26 cellular contexts compared by ENCODE assay signal in the genomic region with DNA sequence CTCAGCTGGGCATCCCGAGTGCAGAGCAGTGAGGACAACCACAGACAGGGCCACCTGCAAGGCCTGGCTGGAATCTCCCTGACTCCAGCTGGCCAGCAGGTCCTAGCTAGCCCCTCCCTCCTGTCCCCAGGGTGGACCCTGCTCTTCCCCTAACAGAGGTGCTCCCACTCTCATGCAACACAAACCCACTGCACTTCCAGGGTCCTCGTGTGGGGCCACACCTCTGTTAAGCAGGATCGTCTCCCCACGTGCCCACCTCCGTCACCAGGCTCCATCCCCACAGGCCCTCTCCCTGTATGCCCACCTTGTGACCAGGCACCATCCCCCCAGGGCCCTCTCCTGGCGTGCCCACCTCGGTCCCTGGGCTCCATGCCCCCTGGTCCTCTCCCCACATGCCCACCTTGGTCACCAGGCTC. TPM values are rescaled to one million over a fixed set of nuclear protein-coding genes. Genes with fewer than 3 reads are reported as not detected.
DNase-seq lines count a peak whose midpoint lies in the region; ATAC-seq, FAIRE-seq and TF ChIP-seq lines count a peak whose summit lies in the region.
"Had no signal": no experiment of that assay in that cellular context is flagged by ENCODE, and none has a peak within 500 bp of the region (broad histone marks: within the 10 kb centered on the region; RNA-seq: fewer than 3 reads in every experiment).

No MANE protein-coding gene starts in this region.

- 86 to 89% methylated on average over 7 of the region's 7 CpGs for WGBS in sigmoid colon, 2 donors

- TF ChIP-seq RAD21 in HCT116 (IDR thresholded peaks at IDR 0.05; ENCODE audit: low read depth) = no peak

- intact Hi-C loops in HCT116 (cut with micrococcal nuclease) = no loop called here
- intact Hi-C loops in kidney (cut with DNase I) = no loop called here
- intact Hi-C loops in posterior vena cava (cut with DNase I) = no loop called here
- intact Hi-C loops in sigmoid colon (cut with DNase I) = no loop called here

- RAD21 ChIA-PET in HCT116 (lab: Charles Lee; ENCODE audit: low non-redundant PET in 1 of 2, low total read pairs in 2 of 2, uncharacterized antibody in 2 of 2, unreplicated experiment in 2 of 2) = no interaction called here

- FAIRE-seq in kidney (lab: Jason Lieb, UNC) = no peak
- FAIRE-seq: A549, D721Med, GM12878, K562 had no signal

- DNase-seq in HCT116 (ENCODE audit: low read depth, low spot score) = no peak
- DNase-seq in Karpas-422 = no peak
- DNase-seq in kidney = peak; percentile 62
- peak; percentile 58 for DNase-seq in posterior vena cava (ENCODE audit: low spot score)
- no peak for DNase-seq in HAP-1 (ENCODE audit: low spot score in 2 of 2)
- no peak for DNase-seq in sigmoid colon
- no peak for DNase-seq in SW 1271 (lab: John Stamatoyannopoulos, UW)
- DNase-seq: AML-193; CD4-positive, alpha-beta T cell; DMS53; GM23248; HCEC 1CT; MV-4-11; NCI-H1105; NCI-H1436 treated with DMSO at 0.1 percent for 48 hours; NCI-H1930; NCI-H446; NCI-H524 treated with DMSO at 0.1 percent for 48 hours; NCI-H82; SIG-M5 had no signal

- TF ChIP-seq CTCF in HCT116 (IDR thresholded peaks at IDR 0.05 in 2 of 3, conservative IDR thresholded peaks at IDR 0.05 in 1 of 3; ENCODE audit: borderline replicate concordance in 1 of 3, insufficient read depth in 1 of 3, low read depth in 2 of 3, low read length in 2 of 3) (no peak), kidney (IDR thresholded peaks at IDR 0.05; ENCODE audit: borderline replicate concordance, extremely low read depth, insufficient read depth) (no peak), sigmoid colon (IDR thresholded peaks at IDR 0.05) (no peak)

- H3K9me3 ChIP-seq in HCT116 (ENCODE audit: control insufficient read depth in 1 of 2, insufficient read depth in 1 of 2, low read depth in 1 of 2, low read length in 2 of 2) (no peaks in the 10 kb centered on the region), Karpas-422 (ENCODE audit: low read length) (no peaks in the 10 kb centered on the region), kidney (ENCODE audit: control insufficient read depth in 1 of 2, low read length in 2 of 2) (no peaks in the 10 kb centered on the region), HAP-1 (no peaks in the 10 kb centered on the region), sigmoid colon (no peaks in the 10 kb centered on the region)
- H3K9me3 ChIP-seq: A549 had no signal

- POLR2A ChIA-PET in HCT116 (lab: Charles Lee) = no interaction called here

- H3K4me1 ChIP-seq in HCT116 (ENCODE audit: control insufficient read depth in 1 of 2, insufficient read depth in 2 of 2, low read length in 2 of 2) = no peaks in the 10 kb centered on the region
- H3K4me1 ChIP-seq in Karpas-422 (ENCODE audit: low read length) = peaks cover 92% of the 10 kb centered on the region
- H3K4me1 ChIP-seq in kidney (ENCODE audit: control insufficient read depth in 1 of 2, insufficient read depth in 1 of 2, low read depth in 1 of 2, low read length in 2 of 2) = no peaks in the 10 kb centered on the region
- H3K4me1 ChIP-seq in HAP-1 = no peaks in the 10 kb centered on the region
- H3K4me1 ChIP-seq in sigmoid colon = peaks cover 0 to 13% (median 11%) of the 10 kb centered on the region in 4 donors

- H3K79me2 ChIP-seq in HCT116 (ENCODE audit: insufficient read depth, low read length) (peaks cover 90% of the 10 kb centered on the region), Karpas-422 (ENCODE audit: low read length) (peaks cover 98% of the 10 kb centered on the region)

- no peak for TF ChIP-seq EP300 in sigmoid colon (IDR thresholded peaks at IDR 0.05)

- 0 out of 2 replicates have a peak, but pooled peaks have one; percentile 13 for ATAC-seq in HCT116
- ATAC-seq: A549, GM12878, K562 had no signal

- H3K9me2 ChIP-seq in HCT116 (ENCODE audit: insufficient read depth) (no peaks in the 10 kb centered on the region), Karpas-422 (replicated peaks; ENCODE audit: insufficient read depth, low read length) (no peaks in the 10 kb centered on the region)

- CTCF ChIA-PET in HCT116 (lab: Charles Lee) = no interaction called here

- H3K36me3 ChIP-seq in HCT116 (ENCODE audit: control insufficient read depth in 1 of 2, insufficient read depth in 2 of 2, low read length in 2 of 2) = no peaks in the 10 kb centered on the region
- H3K36me3 ChIP-seq in Karpas-422 (ENCODE audit: insufficient read depth, low read length) = peaks cover 4% of the 10 kb centered on the region; the same call in 1 of the 2 replicates
- no peaks in the 10 kb centered on the region for H3K36me3 ChIP-seq in kidney (ENCODE audit: control insufficient read depth in 1 of 2, insufficient read depth in 2 of 2, low read length in 2 of 2)
- H3K36me3 ChIP-seq in HAP-1 (replicated peaks) = no peaks in the 10 kb centered on the region; the same call in 1 of the 2 replicates
- no peaks in the 10 kb centered on the region for H3K36me3 ChIP-seq in sigmoid colon

- H4K20me1 ChIP-seq in HCT116 (ENCODE audit: insufficient read depth) = no peaks in the 10 kb centered on the region
- H4K20me1 ChIP-seq in Karpas-422 (ENCODE audit: insufficient read depth, low read depth, low read length) = peaks cover 37% of the 10 kb centered on the region; the same call in 1 of the 2 replicates

- BruUV-seq in HCT116 (replicated peaks; lab: Mats Ljungman, UMichigan) = no TSS peak

- TF ChIP-seq POLR2A in HCT116 (IDR thresholded peaks at IDR 0.05; ENCODE audit: borderline replicate concordance, extremely low read depth, insufficient read depth, insufficient read length) (no peak), sigmoid colon (IDR thresholded peaks at IDR 0.05) (no peak)

- H2AFZ ChIP-seq in HCT116 (ENCODE audit: low read depth, low read length, poor library complexity, severe bottlenecking) (no peak overlapping the region), Karpas-422 (ENCODE audit: low read length) (no peak overlapping the region)
- H2AFZ ChIP-seq: GM23248 had no signal

- no peak overlapping the region for H3K9ac ChIP-seq in HCT116 (ENCODE audit: low read length)
- no peak overlapping the region for H3K9ac ChIP-seq in Karpas-422 (ENCODE audit: low read length)
- no peak overlapping the region for H3K9ac ChIP-seq in kidney (ENCODE audit: low read length in 2 of 2)
- H3K9ac ChIP-seq: BLaER1 treated with 17β-estradiol and CSF1 and Interleukin-3, amounts not matched to agents 10 nM and 100 nM; GM23248 had no signal

- no peak overlapping the region for H3K4me3 ChIP-seq in HCT116 (replicated peaks in 1 of 2; ENCODE audit: low read depth in 1 of 2, low read length in 2 of 2)
- no peak overlapping the region for H3K4me3 ChIP-seq in Karpas-422 (ENCODE audit: low read length)
- no peak overlapping the region for H3K4me3 ChIP-seq in kidney (ENCODE audit: low read length in 2 of 2)
- H3K4me3 ChIP-seq in HAP-1 = no peak overlapping the region
- no peak overlapping the region for H3K4me3 ChIP-seq in sigmoid colon
- H3K4me3 ChIP-seq: A549; BLaER1 treated with 17β-estradiol and CSF1 and Interleukin-3, amounts not matched to agents 10 nM and 100 nM; GM12878; GM23248; K562; SK-N-MC had no signal

- H3K4me2 ChIP-seq in HCT116 (ENCODE audit: low read length) (no peak overlapping the region), Karpas-422 (ENCODE audit: low read depth, low read length, poor library complexity, severe bottlenecking) (no peak overlapping the region)
- H3K4me2 ChIP-seq: A549 had no signal

- H3K27ac ChIP-seq in HCT116 (ENCODE audit: low read depth, low read length) (no peak overlapping the region), Karpas-422 (ENCODE audit: low read length) (peak overlapping the region; percentile 26; the same call in 1 of the 2 replicates), kidney (ENCODE audit: low read depth in 2 of 2, low read length in 2 of 2) (no peak overlapping the region), sigmoid colon (no peak overlapping the region)
- H3K27ac ChIP-seq: A549; BLaER1 treated with 17β-estradiol and CSF1 and Interleukin-3, amounts not matched to agents 10 nM and 100 nM; GM23248; SK-N-MC had no signal

- in situ Hi-C loops in HAP-1 (cut with MboI; ENCODE audit: low sequenced_read_pairs) = no loop called here

- H3K27me3 ChIP-seq in HCT116 (ENCODE audit: insufficient read depth, low read length) = no peaks in the 10 kb centered on the region
- H3K27me3 ChIP-seq in Karpas-422 (ENCODE audit: low read length) = no peaks in the 10 kb centered on the region
- no peaks in the 10 kb centered on the region for H3K27me3 ChIP-seq in HAP-1 (ENCODE audit: low read depth)
- no peaks in the 10 kb centered on the region for H3K27me3 ChIP-seq in sigmoid colon
- H3K27me3 ChIP-seq: BLaER1 treated with 17β-estradiol and CSF1 and Interleukin-3, amounts not matched to agents 10 nM and 100 nM had no signal

TF ChIP-seq in HCT116, 20 proteins besides CTCF, POLR2A, EP300 and RAD21:
- TF ChIP-seq ELF1 (IDR thresholded peaks at IDR 0.05; ENCODE audit: borderline replicate concordance, low read depth) = no peak
- no peak for TF ChIP-seq ZFX (IDR thresholded peaks at IDR 0.05)
- TF ChIP-seq FOSL1 (IDR thresholded peaks at IDR 0.05; ENCODE audit: low read depth) = no peak
- TF ChIP-seq TCF7L2 (IDR thresholded peaks at IDR 0.05; ENCODE audit: borderline replicate concordance, extremely low read depth, insufficient read depth, insufficient read length) = no peak

RNA-seq across cellular contexts. Expression of gene TAF4, which starts 17.3 kb away (rescaled TPM):
- total RNA-seq in HCT116 (2021; ENCODE audit: unreplicated experiment) (26.8 TPM), kidney (18.4 TPM), posterior vena cava (10 to 100 TPM in 1 of 2 donors, 1 to 10 TPM in 1; 8.8 to 11.4 TPM), sigmoid colon (10 to 100 TPM in 2 of 4 donors, 1 to 10 TPM in 2; 8.0 to 13.3 (median 10.9) TPM)
- polyA plus RNA-seq in HCT116 (2012) = 16.1 and 18.1 TPM in 2 replicates
- total RNA-seq in Karpas-422 (2014; rRNA removed; shearing (Covaris generic); ENCODE audit: low replicate concordance) = 19.5 and 19.7 TPM in 2 replicates
- polyA plus RNA-seq in kidney (ENCODE audit: insufficient read depth, low read depth, low replicate concordance) (3.7 TPM), sigmoid colon (10 to 100 TPM in 1 of 3 donors, 1 to 10 TPM in 2; 3.6 to 10.3 (median 6.5) TPM)

Comparison
In these comparisons a context has a peak if more than half of its experiments do, and no peak if none do; other contexts are left out.
1. DNase-seq: peak in kidney (single experiment) and posterior vena cava (single experiment); none in HCT116 (single experiment), Karpas-422 (single experiment), HAP-1 (0 of 2), sigmoid colon (single experiment) and SW 1271 (0 of 2).